Comparison of ENCODE assay signal across 31 cellular contexts in genomic region chr13:91122766-91123165, GRCh38.
"Had no signal": no experiment of that assay in that cellular context is flagged by ENCODE, and none has a peak within 500 bp of the region (broad histone marks: within the 10 kb centered on the region; RNA-seq: fewer than 3 reads in every experiment).

No MANE protein-coding gene starts in this region.

- FAIRE-seq: bronchial epithelial cell had no signal

- ATAC-seq: activated naive CD8-positive, alpha-beta T cell treated with anti-CD3 and anti-CD28 coated beads, Interleukin-2, amount 50 U/mL, for 24 hours; activated T-cell treated with anti-CD3 and anti-CD28 coated beads, Interleukin-2, amount 50 U/mL, for 4 hours had no signal

- DNase-seq: activated B cell treated with CpG ODN at 0.5 μM for 24 hours; activated CD4-positive, alpha-beta memory T cell treated with anti-CD3 and anti-CD28 coated beads for 36 hours; activated CD4-positive, alpha-beta T cell treated with anti-CD3 and anti-CD28 coated beads for 4 hours; activated CD4-positive, alpha-beta T cell treated with anti-CD3 and anti-CD28 coated beads, Interleukin-2, amount 50 U/mL, for 1 hour; activated CD4-positive, CD25-positive, alpha-beta regulatory T cell treated with anti-CD3 and anti-CD28 coated beads, Interleukin-2, amount 50 U/mL, for 72 hours; activated CD8-positive, alpha-beta memory T cell treated with anti-CD3 and anti-CD28 coated beads, Interleukin-2, amount 50 U/mL, for 4 hours; activated effector memory CD4-positive, alpha-beta T cell treated with Interleukin-2 at 50 U/mL for 16 hours; activated naive CD4-positive, alpha-beta T cell treated with anti-CD3 and anti-CD28 coated beads, Interleukin-2, amount 10 ng/mL, durations not matched to agents 7 days and 5 days; activated naive CD8-positive, alpha-beta T cell treated with anti-CD3 and anti-CD28 coated beads, Interleukin-2, amount 50 U/mL, for 24 hours; activated T-cell treated with anti-CD3 and anti-CD28 coated beads for 4 hours; activated T-cell treated with anti-CD3 and anti-CD28 coated beads, Interleukin-2, amount 50 U/mL, for 4 hours; anterior cingulate cortex; caudate nucleus; cerebellar nuclear complex; NCI-H1048; NCI-H1105 treated with DMSO at 0.1 percent for 48 hours; NCI-H146; NCI-H187; NCI-H2029 treated with DMSO at 0.1 percent for 48 hours; NCI-H2107; NCI-H2171; NCI-H510A; NCI-H526; NCI-H748 treated with DMSO at 0.1 percent for 48 hours; NK-92 treated with Interleukin-12 subunit alpha and Interleukin-12 subunit beta, amount 100 ng/mL, for 24 hours; Right ventricle myocardium superior; SW 1271; T-helper 1 cell; T-helper 9 cell had no signal

- H3K27ac ChIP-seq: VCaP had no signal
